In genomic region chr18:2978208-2978607, GRCh38 we compare ENCODE assay signal across 1 cellular context.
TF ChIP-seq lines count a peak whose summit lies in the region.

No MANE protein-coding gene starts in this region.

TF ChIP-seq in GM12878, 131 proteins besides CTCF, POLR2A, EP300 and RAD21 (continued from another document):
- TF ChIP-seq IRF3 (IDR thresholded peaks at IDR 0.05): no peak
- TF ChIP-seq TCF7 (IDR thresholded peaks at IDR 0.05; ENCODE audit: borderline replicate concordance): peak; percentile 75; the same call in 1 of the 2 replicates
- 0 out of 2 replicates have a peak, but pooled peaks have one; percentile 62 for TF ChIP-seq STAT3 (IDR thresholded peaks at IDR 0.05; ENCODE audit: low read depth, low read length)
TF ChIP-seq in GM12878: peak in this region for 33.
